In genomic region chr2:174376967-174377366, GRCh38 we compare ENCODE assay signal across 28 cellular contexts. TPM values are rescaled to one million over a fixed set of nuclear protein-coding genes. Genes with fewer than 3 reads are reported as not detected.
DNase-seq lines count a peak whose midpoint lies in the region; ATAC-seq, FAIRE-seq and TF ChIP-seq lines count a peak whose summit lies in the region.
"Had no signal": no experiment of that assay in that cellular context is flagged by ENCODE, and none has a peak within 500 bp of the region (broad histone marks: within the 10 kb centered on the region; RNA-seq: fewer than 3 reads in every experiment).

No MANE protein-coding gene starts in this region.

- TF ChIP-seq CTCF in K562 (IDR thresholded peaks at IDR 0.05 in 2 of 3, conservative IDR thresholded peaks at IDR 0.05 in 1 of 3; ENCODE audit: insufficient read depth in 2 of 3, low read depth in 1 of 3, low read length in 3 of 3), result no peak
- no peak for TF ChIP-seq CTCF in foreskin fibroblast (IDR thresholded peaks at IDR 0.05; ENCODE audit: low read depth, low read length)

- ATAC-seq in K562 (peak; percentile 68), HG03196 (IDR thresholded peaks at IDR 0.05; ENCODE audit: unreplicated experiment) (no peak)
- ATAC-seq: activated naive CD4-positive, alpha-beta T cell treated with anti-CD3 and anti-CD28 coated beads, Interleukin-2, amount 50 U/mL, for 72 hours; gastroesophageal sphincter; left ventricle myocardium superior; pancreas; right cardiac atrium; stimulated activated naive CD8-positive, alpha-beta T cell treated with anti-CD3 and anti-CD28 coated beads, Interleukin-15, Interleukin-2, amounts not matched to agents 100 U/mL and 50 U/mL, for 24 hours had no signal

- intact Hi-C loops in K562 (cut with micrococcal nuclease), result no loop called here

- CTCF ChIA-PET in K562 (lab: Yijun Ruan, JAX; ENCODE audit: low intra/inter-chr PET ratio), result interaction anchor here (0.5 kb wide), 1 partner anchor 680 kb away, joined by 5 read pairs; no protein-coding TSS in a partner anchor

- no peak for TF ChIP-seq RAD21 in K562 (CRISPR knock-in tag; conservative IDR thresholded peaks at IDR 0.05 in 1 of 2, IDR thresholded peaks at IDR 0.05 in 1 of 2)

- H3K27me3 ChIP-seq in K562 (ENCODE audit: control insufficient read depth in 2 of 2, insufficient read depth in 2 of 2, low read length in 2 of 2), result no peaks in the 10 kb centered on the region
- H3K27me3 ChIP-seq: ascending aorta, gastroesophageal sphincter, pancreas had no signal

- TF ChIP-seq POLR2A in K562 (conservative IDR thresholded peaks at IDR 0.05), result no peak

- H4K20me1 ChIP-seq in K562 (replicated peaks; ENCODE audit: control insufficient read depth, insufficient read depth, low read length), result no peaks in the 10 kb centered on the region

- in situ Hi-C loops in K562 (cut with MboI), result no loop called here

- BruUV-seq in K562 (replicated peaks; lab: Mats Ljungman, UMichigan), result TSS peak; percentile 8

- no peaks in the 10 kb centered on the region for H3K4me1 ChIP-seq in K562 (replicated peaks in 1 of 2; ENCODE audit: control insufficient read depth in 2 of 2, insufficient read depth in 2 of 2, low read length in 2 of 2)
- H3K4me1 ChIP-seq: ascending aorta, gastroesophageal sphincter, pancreas had no signal

- no peak overlapping the region for H3K9ac ChIP-seq in K562 (ENCODE audit: insufficient read depth in 1 of 2, low read depth in 2 of 2, low read length in 2 of 2)

- H2AFZ ChIP-seq in K562 (ENCODE audit: low read depth, low read length), result no peak overlapping the region
- H2AFZ ChIP-seq: PC-9 had no signal

- no peak for FAIRE-seq in K562 (lab: Jason Lieb, UNC)
- FAIRE-seq: H1, islet of Langerhans, pancreas had no signal

- H3K27ac ChIP-seq in K562 (ENCODE audit: extremely low read depth, low read depth, low read length), result no peak overlapping the region
- H3K27ac ChIP-seq: ascending aorta, gastroesophageal sphincter, pancreas, PC-9 had no signal

- peak; percentile 13 for DNase-seq in LHCN-M2 (ENCODE audit: low read depth)
- DNase-seq in K562 (ENCODE audit: extremely low read depth in 1 of 4, low spot score in 3 of 4), result peak in 2 of 4 experiments; percentile 15 to 36
- DNase-seq in foreskin fibroblast, result peak; percentile 14 to 26
- DNase-seq in SHP77 treated with DMSO at 0.1 percent for 48 hours (lab: John Stamatoyannopoulos, UW), result no peak
- DNase-seq in NOMO-1 (lab: John Stamatoyannopoulos, UW; ENCODE audit: unreplicated experiment in 2 of 2), result no peak
- no peak for DNase-seq in HK-2 (ENCODE audit: unreplicated experiment)
- DNase-seq: activated B cell treated with CpG ODN at 0.5 μM for 24 hours; activated CD4-positive, alpha-beta T cell treated with anti-CD3 and anti-CD28 coated beads, Interleukin-2, amount 50 U/mL, for 48 hours; activated CD8-positive, alpha-beta memory T cell treated with anti-CD3 and anti-CD28 coated beads, Interleukin-2, amount 50 U/mL, for 4 hours; CD4-positive, CD25-positive, alpha-beta regulatory T cell; GDM1; Kasumi-1; left ventricle myocardium superior; midbrain; NCI-H1436; NCI-H446 treated with DMSO at 0.1 percent for 48 hours; pancreas; right cardiac atrium; SHP77; stimulated activated naive CD8-positive, alpha-beta T cell treated with anti-CD3 and anti-CD28 coated beads, Interleukin-15, Interleukin-2, amounts not matched to agents 100 U/mL and 50 U/mL, for 24 hours; SW 1271 had no signal

- no peak for TF ChIP-seq EP300 in K562 (IDR thresholded peaks at IDR 0.05; ENCODE audit: low read length)

- H3K79me2 ChIP-seq in K562 (ENCODE audit: control insufficient read depth, insufficient read depth, low read length), result no peaks in the 10 kb centered on the region

- H3K4me3 ChIP-seq in K562, result no peak overlapping the region
- no peak overlapping the region for H3K4me3 ChIP-seq in foreskin fibroblast (ENCODE audit: low read depth in 1 of 2, low read length in 2 of 2)
- H3K4me3 ChIP-seq: ascending aorta, gastroesophageal sphincter, pancreas, PC-9 had no signal

- peaks cover 44% of the 10 kb centered on the region; the same call in 2 of the 3 replicates for H3K36me3 ChIP-seq in K562 (ENCODE audit: control insufficient read depth, insufficient read depth, low read length)

- POLR2A ChIA-PET in K562 (lab: Yijun Ruan, JAX), result no interaction called here

- 6% methylated on average over 2 of the region's 2 CpGs for WGBS in K562 (ENCODE audit: insufficient coverage, low coverage, missing lambda C conversion rate)

- H3K9me1 ChIP-seq in K562 (ENCODE audit: control insufficient read depth, insufficient read depth, low read length), result no peaks in the 10 kb centered on the region

- H3K9me3 ChIP-seq in K562 (replicated peaks; ENCODE audit: control insufficient read depth, insufficient read depth, low read depth, low read length), result no peaks in the 10 kb centered on the region
- H3K9me3 ChIP-seq: ascending aorta, gastroesophageal sphincter, pancreas had no signal

- no peak overlapping the region for H3K4me2 ChIP-seq in K562 (ENCODE audit: insufficient read depth, low read length)
- H3K4me2 ChIP-seq: PC-9 had no signal

TF ChIP-seq in K562, 482 proteins besides CTCF, POLR2A, EP300 and RAD21 (continues in another document):
- TF ChIP-seq BCLAF1 (IDR thresholded peaks at IDR 0.05; ENCODE audit: borderline replicate concordance in 1 of 2, control insufficient read depth in 1 of 2, low read depth in 2 of 2, low read length in 1 of 2) (no peak), NCOR1 (IDR thresholded peaks at IDR 0.05) (0 out of 2 replicates have a peak, but pooled peaks have one; percentile 11)

RNA-seq across cellular contexts. Expression of gene SCRN3, which starts 18.6 kb away (rescaled TPM):
- total RNA-seq in LHCN-M2 (2014; rRNA removed) (25.2 and 31.1 TPM in 2 replicates), K562 (2014; rRNA removed) (14.0 and 21.8 TPM in 2 replicates), K562 (2014; rRNA removed; fragmentation: Illumina TruSeq; extraction: Trizol) (20.6 and 23.5 TPM in 2 replicates), K562 (2015; rRNA removed; fragmentation: Illumina TruSeq; extraction: Trizol) (20.0 and 20.4 TPM in 2 replicates), K562 (2021) (15.3 and 20.3 TPM in 2 replicates)
- polyA plus RNA-seq in LHCN-M2 (2012), result 12.2 TPM
- 9.2 and 17.7 TPM in 2 replicates for total RNA-seq in K562 (2011; cell fraction: chromatin; rRNA removed; ENCODE audit: low replicate concordance)
- 7.5 and 8.5 TPM in 2 replicates for total RNA-seq in K562 (2011; cell fraction: nucleolus; rRNA removed)
- total RNA-seq in K562 (2011; cell fraction: nucleoplasm; rRNA removed), result 12.6 and 16.1 TPM in 2 replicates
- polyA plus RNA-seq in K562 (2011; rRNA removed) (12.6 and 18.1 TPM in 2 replicates), K562 (2014; fragmentation: Illumina TruSeq; extraction: Trizol) (14.2 and 16.9 TPM in 2 replicates), K562 (2014; fragmentation: Nextera tagmentation; extraction: Ambion mirVana) (10 to 100 TPM in 1 of 2 experiments, 1 to 10 TPM in 1; 7.7 to 11.0 TPM), K562 (2014; rRNA removed) (20.2 and 21.3 TPM in 2 replicates)
- 4.9 and 8.2 TPM in 2 replicates for polyA plus RNA-seq in K562 (2011; cell fraction: cytosol; rRNA removed)
- polyA plus RNA-seq in K562 (2011; cell fraction: nucleus; rRNA removed), result 8.8 TPM in 2 replicates
- polyA plus RNA-seq in K562 (2012), result 17.9 and 21.3 TPM in 2 replicates
- polyA minus RNA-seq in K562 (2011; rRNA and poly(A)+ RNA removed), result 20.1 and 22.1 TPM in 2 replicates
- polyA minus RNA-seq in K562 (2011; cell fraction: cytosol; rRNA and poly(A)+ RNA removed), result 8.8 and 9.4 TPM in 2 replicates
- polyA minus RNA-seq in K562 (2011; cell fraction: nucleus; rRNA and poly(A)+ RNA removed), result 10.8 and 18.3 TPM in 2 replicates

RNA-seq across cellular contexts. Expression of gene SP9, which starts 42.2 kb away (rescaled TPM):
- 0.06 TPM in 1 of 2 replicates, not detected in the other for total RNA-seq in LHCN-M2 (2014; rRNA removed)
- polyA plus RNA-seq in LHCN-M2 (2012), result 0.06 TPM
- 0.67 and 0.83 TPM in 2 replicates for total RNA-seq in K562 (2011; cell fraction: chromatin; rRNA removed; ENCODE audit: low replicate concordance)
- total RNA-seq in K562 (2011; cell fraction: nucleolus; rRNA removed), result 0.66 and 0.67 TPM in 2 replicates
- total RNA-seq in K562 (2011; cell fraction: nucleoplasm; rRNA removed), result 0.44 and 0.84 TPM in 2 replicates
- 0.05 and 0.41 TPM in 2 replicates for total RNA-seq in K562 (2014; rRNA removed)
- 0.06 TPM in 1 of 2 replicates, not detected in the other for total RNA-seq in K562 (2014; rRNA removed; fragmentation: Illumina TruSeq; extraction: Trizol)
- total RNA-seq in K562 (2015; rRNA removed; fragmentation: Illumina TruSeq; extraction: Trizol), result 0.04 TPM in 1 of 2 replicates, not detected in the other
- total RNA-seq in K562 (2021), result 0.18 and 0.20 TPM in 2 replicates
- 0.15 and 0.23 TPM in 2 replicates for polyA plus RNA-seq in K562 (2011; rRNA removed)
- 0.32 and 0.55 TPM in 2 replicates for polyA plus RNA-seq in K562 (2011; cell fraction: cytosol; rRNA removed)
- 1.1 and 1.2 TPM in 2 replicates for polyA plus RNA-seq in K562 (2011; cell fraction: nucleus; rRNA removed)
- polyA plus RNA-seq in K562 (2012), result 0.09 and 0.14 TPM in 2 replicates
- 0.07 TPM in 2 replicates for polyA plus RNA-seq in K562 (2014; fragmentation: Illumina TruSeq; extraction: Trizol)
- not detected for polyA plus RNA-seq in K562 (2014; fragmentation: Nextera tagmentation; extraction: Ambion mirVana)
- 0.20 and 0.23 TPM in 2 replicates for polyA plus RNA-seq in K562 (2014; rRNA removed)
- 0.12 TPM in 1 of 2 replicates, not detected in the other for polyA minus RNA-seq in K562 (2011; rRNA and poly(A)+ RNA removed)
- 0.29 and 0.82 TPM in 2 replicates for polyA minus RNA-seq in K562 (2011; cell fraction: cytosol; rRNA and poly(A)+ RNA removed)
- 0.81 and 1.9 TPM in 2 replicates for polyA minus RNA-seq in K562 (2011; cell fraction: nucleus; rRNA and poly(A)+ RNA removed)
- total RNA-seq: activated B cell treated with CpG ODN at 0.5 μM for 24 hours; activated naive CD4-positive, alpha-beta T cell treated with anti-CD3 and anti-CD28 coated beads, Interleukin-2, amount 50 U/mL, for 72 hours; ascending aorta; CD4-positive, CD25-positive, alpha-beta regulatory T cell; gastroesophageal sphincter; left ventricle myocardium superior; pancreas; PC-9; right cardiac atrium had no signal
- polyA plus RNA-seq: CD4-positive, CD25-positive, alpha-beta regulatory T cell; right cardiac atrium had no signal

Comparison
In these comparisons a context has a peak if more than half of its experiments do, and no peak if none do; other contexts are left out.
1. DNase-seq: peak in LHCN-M2 (single experiment) and foreskin fibroblast (2 of 2); none in SHP77 treated with DMSO at 0.1 percent for 48 hours (single experiment), NOMO-1 (0 of 2) and HK-2 (single experiment).